8 cellular contexts compared by ENCODE assay signal in the genomic region with DNA sequence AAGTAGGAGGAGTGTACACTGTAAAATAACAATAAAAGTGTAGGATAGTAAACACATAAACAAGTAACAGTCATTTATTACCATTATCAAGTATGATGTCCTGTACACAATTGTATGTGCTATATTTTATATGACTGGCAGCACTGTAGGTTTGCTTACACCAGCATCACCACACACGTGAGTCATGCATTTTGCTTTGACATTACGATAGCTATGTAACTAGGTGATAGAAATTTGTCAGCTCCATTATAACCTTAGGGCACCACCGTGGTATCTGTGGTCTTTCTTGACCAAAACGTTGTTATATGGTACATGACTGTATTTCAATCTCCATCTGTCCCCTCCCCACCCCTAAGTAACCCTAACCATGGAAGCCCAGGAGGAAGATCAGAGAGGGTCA. TPM values are rescaled to one million over a fixed set of nuclear protein-coding genes. Genes with fewer than 3 reads are reported as not detected.
A peak's percentile ranks its signal among the peaks of the same experiment; 100 is the strongest.
DNase-seq lines count a peak whose midpoint lies in the region; ATAC-seq, FAIRE-seq and TF ChIP-seq lines count a peak whose summit lies in the region.

No MANE protein-coding gene starts in this region.

- peak overlapping the region; percentile 85 for H3K4me2 ChIP-seq in HepG2 (ENCODE audit: low read depth, low read length)

- BruUV-seq in HepG2 (replicated peaks; lab: Mats Ljungman, UMichigan), result TSS peak; percentile 81

- H3K27me3 ChIP-seq in HepG2 (ENCODE audit: control insufficient read depth in 1 of 2, insufficient read depth in 2 of 2, low read length in 2 of 2) (peaks cover 0 to 4% of the 10 kb centered on the region in 2 experiments; a peak in 1 of 5 replicates), right lobe of liver (no peaks in the 10 kb centered on the region), vagina (no peaks in the 10 kb centered on the region)

- H3K4me1 ChIP-seq in HepG2 (ENCODE audit: insufficient read depth, low read length) (peaks cover 29% of the 10 kb centered on the region), right lobe of liver (peaks cover 0 to 3% (median 0%) of the 10 kb centered on the region in 4 donors), vagina (peaks cover 32% of the 10 kb centered on the region)

- H3K4me1 Mint-ChIP-seq in activated naive CD8-positive, alpha-beta T cell treated with anti-CD3 and anti-CD28 coated beads, Interleukin-2, amount 50 U/mL, for 24 hours, result peaks cover 14% of the 10 kb centered on the region

- H3K4me3 Mint-ChIP-seq in activated naive CD8-positive, alpha-beta T cell treated with anti-CD3 and anti-CD28 coated beads, Interleukin-2, amount 50 U/mL, for 24 hours, result peak overlapping the region; percentile 88

- H3K9me3 Mint-ChIP-seq in activated naive CD8-positive, alpha-beta T cell treated with anti-CD3 and anti-CD28 coated beads, Interleukin-2, amount 50 U/mL, for 24 hours, result no peaks in the 10 kb centered on the region

- 72% methylated on average over 4 of the region's 4 CpGs for WGBS in HepG2 (ENCODE audit: low lambda C conversion rate)
- 71% methylated on average over 4 of the region's 4 CpGs for WGBS in right lobe of liver (ENCODE audit: insufficient coverage, low coverage, low lambda C conversion rate, missing lambda C conversion rate)

- peaks cover 9% of the 10 kb centered on the region for H3K27me3 Mint-ChIP-seq in activated naive CD8-positive, alpha-beta T cell treated with anti-CD3 and anti-CD28 coated beads, Interleukin-2, amount 50 U/mL, for 24 hours

- H3K27ac ChIP-seq in HepG2 (ENCODE audit: extremely low read length, insufficient read depth, low read length) (no peak overlapping the region), right lobe of liver (no peak overlapping the region), vagina (peak overlapping the region; percentile 81)

- TF ChIP-seq EP300 in HepG2 (IDR thresholded peaks at IDR 0.05; ENCODE audit: low read depth in 2 of 2, low read length in 2 of 2), result no peak
- no peak for TF ChIP-seq EP300 in HepG2 (CRISPR knock-in tag; IDR thresholded peaks at IDR 0.05; ENCODE audit: borderline replicate concordance)

- H3K9me3 ChIP-seq in HepG2 (ENCODE audit: low read length) (no peaks in the 10 kb centered on the region), right lobe of liver (no peaks in the 10 kb centered on the region), vagina (no peaks in the 10 kb centered on the region)

- no peak for TF ChIP-seq RAD21 in HepG2 (CRISPR knock-in tag; IDR thresholded peaks at IDR 0.05)

- H3K27ac Mint-ChIP-seq in activated naive CD8-positive, alpha-beta T cell treated with anti-CD3 and anti-CD28 coated beads, Interleukin-2, amount 50 U/mL, for 24 hours, result peak overlapping the region; percentile 84

- no peaks in the 10 kb centered on the region for H3K36me3 Mint-ChIP-seq in activated naive CD8-positive, alpha-beta T cell treated with anti-CD3 and anti-CD28 coated beads, Interleukin-2, amount 50 U/mL, for 24 hours (ENCODE audit: low read depth)

- H4K20me1 ChIP-seq in HepG2 (ENCODE audit: insufficient read depth, low read length), result no peaks in the 10 kb centered on the region

- peak overlapping the region in 2 of 3 experiments; percentile 78 to 95; a peak in 2 of 6 replicates for H3K4me3 ChIP-seq in HepG2 (replicated peaks in 1 of 3; ENCODE audit: insufficient read depth in 1 of 3, low read depth in 2 of 3, low read length in 3 of 3)
- no peak overlapping the region for H3K4me3 ChIP-seq in right lobe of liver
- H3K4me3 ChIP-seq in vagina, result peak overlapping the region; percentile 69 to 86

- H3K36me3 ChIP-seq in HepG2 (replicated peaks in 1 of 2; ENCODE audit: control insufficient read depth in 1 of 2, insufficient read depth in 2 of 2, low read length in 2 of 2) (no peaks in the 10 kb centered on the region), right lobe of liver (peaks cover 0 to 2% (median 0%) of the 10 kb centered on the region in 4 donors), vagina (peaks cover 0 to 3% of the 10 kb centered on the region in 2 donors)

- no peak for ATAC-seq in HepG2
- no peak for ATAC-seq in right lobe of liver
- peak; percentile 55 for ATAC-seq in activated naive CD8-positive, alpha-beta T cell treated with anti-CD3 and anti-CD28 coated beads, Interleukin-2, amount 50 U/mL, for 24 hours

- TF ChIP-seq CTCF in HepG2 (CRISPR knock-in tag; IDR thresholded peaks at IDR 0.05) (no peak), right lobe of liver (IDR thresholded peaks at IDR 0.05) (no peak), vagina (IDR thresholded peaks at IDR 0.05) (no peak)

- intact Hi-C loops in HepG2 (cut with micrococcal nuclease; ENCODE audit: unreplicated experiment) (no loop called here), right lobe of liver (cut with DNase I) (no loop called here), vagina (cut with DNase I) (no loop called here), head of caudate nucleus (cut with DNase I) (loop anchor here (10.0 kb wide), 1 partner anchor 72 kb away; no protein-coding TSS in a partner anchor)

- H3K9ac ChIP-seq in HepG2 (ENCODE audit: insufficient read depth, low read depth, low read length), result peak overlapping the region; percentile 77; the same call in 1 of the 2 replicates

- no peak for TF ChIP-seq POLR2A in HepG2 (IDR thresholded peaks at IDR 0.05; ENCODE audit: insufficient read depth in 1 of 2, low read depth in 2 of 2, low read length in 2 of 2)
- no peak for TF ChIP-seq POLR2A in right lobe of liver (IDR thresholded peaks at IDR 0.05)
- TF ChIP-seq POLR2A in vagina (IDR thresholded peaks at IDR 0.05), result no peak

- H2AFZ ChIP-seq in HepG2 (ENCODE audit: low read length), result no peak overlapping the region

- POLR2A ChIA-PET in HepG2 (lab: Yijun Ruan, JAX), result no interaction called here

- no peak for FAIRE-seq in HepG2 (lab: Jason Lieb, UNC)

- DNase-seq in HepG2 (ENCODE audit: low spot score), result no peak
- no peak for DNase-seq in right lobe of liver
- peak; percentile 10 for DNase-seq in activated naive CD8-positive, alpha-beta T cell treated with anti-CD3 and anti-CD28 coated beads, Interleukin-2, amount 50 U/mL, for 24 hours
- peak; percentile 62 for DNase-seq in kidney tubule cell (ENCODE audit: low spot score)
- no peak for DNase-seq in vagina (ENCODE audit: extremely low spot score in 2 of 2)
- DNase-seq in head of caudate nucleus, result no peak
- no peak for DNase-seq in NCI-H187 treated with DMSO at 0.1 percent for 48 hours (lab: John Stamatoyannopoulos, UW)
- DNase-seq in GM19240 (ENCODE audit: insufficient read length, low spot score), result no peak

- H3K79me2 ChIP-seq in HepG2 (ENCODE audit: insufficient read depth, low read length), result no peaks in the 10 kb centered on the region

- in situ Hi-C loops in HepG2 (cut with HindIII; ENCODE audit: extremely low pct_ligation_motif_present, low pct_unique_long_range_greater_than_20kb), result no loop called here

- CTCF ChIA-PET in HepG2 (lab: Yijun Ruan, JAX; ENCODE audit: low intra/inter-chr PET ratio, low total read pairs), result no interaction called here

RNA-seq across cellular contexts. Expression of gene DNAL4, which starts 1.1 kb away (rescaled TPM):
- total RNA-seq in HepG2 (2016; rRNA removed; fragmentation: Illumina TruSeq; extraction: Trizol) (8.0 and 8.8 TPM in 2 replicates), right lobe of liver (1 to 10 TPM; 2.0 to 6.2 (median 5.1) TPM), vagina (14.7 TPM)
- total RNA-seq in HepG2 (2016; cell fraction: cytosol; rRNA removed; fragmentation: Illumina TruSeq; extraction: Trizol; ENCODE audit: low read depth), result 8.4 and 10.6 TPM in 2 replicates
- 7.8 and 8.3 TPM in 2 replicates for total RNA-seq in HepG2 (2016; cell fraction: insoluble cytoplasmic fraction; rRNA removed; fragmentation: Illumina TruSeq; extraction: Trizol)
- 15.9 and 18.1 TPM in 2 replicates for total RNA-seq in HepG2 (2016; cell fraction: membrane; rRNA removed; fragmentation: Illumina TruSeq; extraction: Trizol)
- 3.2 and 3.8 TPM in 2 replicates for total RNA-seq in HepG2 (2016; cell fraction: nucleus; rRNA removed; fragmentation: Illumina TruSeq; extraction: Trizol)
- 9.0 and 10.7 TPM in 2 replicates for polyA plus RNA-seq in HepG2 (2011; rRNA removed)
- 11.6 and 14.0 TPM in 2 replicates for polyA plus RNA-seq in HepG2 (2011; cell fraction: cytosol; rRNA removed)
- 6.6 and 8.0 TPM in 2 replicates for polyA plus RNA-seq in HepG2 (2011; cell fraction: nucleus; rRNA removed)
- 4.6 and 5.9 TPM in 2 replicates for polyA plus RNA-seq in HepG2 (2012)
- 10.5 and 11.9 TPM in 2 replicates for polyA plus RNA-seq in HepG2 (2016; cell fraction: cytosol; fragmentation: Illumina TruSeq; extraction: Trizol; ENCODE audit: low read depth)
- 7.7 and 9.2 TPM in 2 replicates for polyA plus RNA-seq in HepG2 (2016; cell fraction: insoluble cytoplasmic fraction; fragmentation: Illumina TruSeq; extraction: Trizol; ENCODE audit: low read depth)
- 13.7 and 14.4 TPM in 2 replicates for polyA plus RNA-seq in HepG2 (2016; cell fraction: membrane; fragmentation: Illumina TruSeq; extraction: Trizol; ENCODE audit: low read depth)
- polyA plus RNA-seq in HepG2 (2016; cell fraction: nucleus; fragmentation: Illumina TruSeq; extraction: Trizol; ENCODE audit: insufficient read depth, low read depth), result 5.5 and 8.1 TPM in 2 replicates
- polyA minus RNA-seq in HepG2 (2011; rRNA and poly(A)+ RNA removed; ENCODE audit: low replicate concordance), result 6.9 and 10.7 TPM in 2 replicates
- polyA minus RNA-seq in HepG2 (2011; cell fraction: cytosol; rRNA and poly(A)+ RNA removed), result 1.5 and 2.4 TPM in 2 replicates
- 1.0 and 1.5 TPM in 2 replicates for polyA minus RNA-seq in HepG2 (2011; cell fraction: nucleus; rRNA and poly(A)+ RNA removed)

RNA-seq across cellular contexts. Expression of gene SUN2, which starts 37.0 kb away (rescaled TPM):
- total RNA-seq in HepG2 (2016; rRNA removed; fragmentation: Illumina TruSeq; extraction: Trizol) (18.2 and 45.6 TPM in 2 replicates), right lobe of liver (100 to 1,000 TPM; 104 to 174 (median 144) TPM), vagina (258 TPM)
- total RNA-seq in HepG2 (2016; cell fraction: cytosol; rRNA removed; fragmentation: Illumina TruSeq; extraction: Trizol; ENCODE audit: low read depth), result 7.7 and 8.7 TPM in 2 replicates
- total RNA-seq in HepG2 (2016; cell fraction: insoluble cytoplasmic fraction; rRNA removed; fragmentation: Illumina TruSeq; extraction: Trizol), result 15.8 and 46.5 TPM in 2 replicates
- total RNA-seq in HepG2 (2016; cell fraction: membrane; rRNA removed; fragmentation: Illumina TruSeq; extraction: Trizol), result 8.0 and 10.1 TPM in 2 replicates
- total RNA-seq in HepG2 (2016; cell fraction: nucleus; rRNA removed; fragmentation: Illumina TruSeq; extraction: Trizol), result 45.0 and 55.0 TPM in 2 replicates
- 56.6 and 94.4 TPM in 2 replicates for polyA plus RNA-seq in HepG2 (2011; rRNA removed)
- polyA plus RNA-seq in HepG2 (2011; cell fraction: cytosol; rRNA removed), result 56.4 and 70.2 TPM in 2 replicates
- polyA plus RNA-seq in HepG2 (2011; cell fraction: nucleus; rRNA removed), result 131 and 136 TPM in 2 replicates
- 54.3 and 62.5 TPM in 2 replicates for polyA plus RNA-seq in HepG2 (2012)
- polyA plus RNA-seq in HepG2 (2016; cell fraction: cytosol; fragmentation: Illumina TruSeq; extraction: Trizol; ENCODE audit: low read depth), result 1.7 and 2.0 TPM in 2 replicates
- 13.1 and 15.6 TPM in 2 replicates for polyA plus RNA-seq in HepG2 (2016; cell fraction: insoluble cytoplasmic fraction; fragmentation: Illumina TruSeq; extraction: Trizol; ENCODE audit: low read depth)
- polyA plus RNA-seq in HepG2 (2016; cell fraction: membrane; fragmentation: Illumina TruSeq; extraction: Trizol; ENCODE audit: low read depth), result 2.6 and 3.3 TPM in 2 replicates
- 64.6 and 66.8 TPM in 2 replicates for polyA plus RNA-seq in HepG2 (2016; cell fraction: nucleus; fragmentation: Illumina TruSeq; extraction: Trizol; ENCODE audit: insufficient read depth, low read depth)
- polyA minus RNA-seq in HepG2 (2011; rRNA and poly(A)+ RNA removed; ENCODE audit: low replicate concordance), result 70.8 and 210 TPM in 2 replicates
- polyA minus RNA-seq in HepG2 (2011; cell fraction: cytosol; rRNA and poly(A)+ RNA removed), result 64.5 and 71.6 TPM in 2 replicates
- 46.5 and 51.3 TPM in 2 replicates for polyA minus RNA-seq in HepG2 (2011; cell fraction: nucleus; rRNA and poly(A)+ RNA removed)

RNA-seq across cellular contexts. Expression of gene NPTXR, which starts 51.0 kb away (rescaled TPM):
- total RNA-seq in HepG2 (2016; rRNA removed; fragmentation: Illumina TruSeq; extraction: Trizol) (2.5 and 2.6 TPM in 2 replicates), right lobe of liver (under 1 TPM; 0.18 to 0.68 (median 0.28) TPM), vagina (9.3 TPM)
- 0.44 and 0.51 TPM in 2 replicates for total RNA-seq in HepG2 (2016; cell fraction: cytosol; rRNA removed; fragmentation: Illumina TruSeq; extraction: Trizol; ENCODE audit: low read depth)
- 2.1 and 2.5 TPM in 2 replicates for total RNA-seq in HepG2 (2016; cell fraction: insoluble cytoplasmic fraction; rRNA removed; fragmentation: Illumina TruSeq; extraction: Trizol)
- 2.4 TPM in 2 replicates for total RNA-seq in HepG2 (2016; cell fraction: membrane; rRNA removed; fragmentation: Illumina TruSeq; extraction: Trizol)
- total RNA-seq in HepG2 (2016; cell fraction: nucleus; rRNA removed; fragmentation: Illumina TruSeq; extraction: Trizol), result 5.7 and 7.1 TPM in 2 replicates
- 4.8 and 6.7 TPM in 2 replicates for polyA plus RNA-seq in HepG2 (2011; rRNA removed)
- polyA plus RNA-seq in HepG2 (2011; cell fraction: cytosol; rRNA removed), result 4.4 and 4.7 TPM in 2 replicates
- polyA plus RNA-seq in HepG2 (2011; cell fraction: nucleus; rRNA removed), result 7.5 and 8.6 TPM in 2 replicates
- 13.2 and 13.3 TPM in 2 replicates for polyA plus RNA-seq in HepG2 (2012)
- polyA plus RNA-seq in HepG2 (2016; cell fraction: cytosol; fragmentation: Illumina TruSeq; extraction: Trizol; ENCODE audit: low read depth), result 0.61 and 0.71 TPM in 2 replicates
- polyA plus RNA-seq in HepG2 (2016; cell fraction: insoluble cytoplasmic fraction; fragmentation: Illumina TruSeq; extraction: Trizol; ENCODE audit: low read depth), result 3.2 and 4.5 TPM in 2 replicates
- polyA plus RNA-seq in HepG2 (2016; cell fraction: membrane; fragmentation: Illumina TruSeq; extraction: Trizol; ENCODE audit: low read depth), result 1.6 and 1.8 TPM in 2 replicates
- polyA plus RNA-seq in HepG2 (2016; cell fraction: nucleus; fragmentation: Illumina TruSeq; extraction: Trizol; ENCODE audit: insufficient read depth, low read depth), result 13.4 and 14.4 TPM in 2 replicates
- polyA minus RNA-seq in HepG2 (2011; rRNA and poly(A)+ RNA removed; ENCODE audit: low replicate concordance), result 2.5 and 11.6 TPM in 2 replicates
- polyA minus RNA-seq in HepG2 (2011; cell fraction: cytosol; rRNA and poly(A)+ RNA removed), result 6.9 and 7.3 TPM in 2 replicates
- polyA minus RNA-seq in HepG2 (2011; cell fraction: nucleus; rRNA and poly(A)+ RNA removed), result 2.4 and 3.4 TPM in 2 replicates

Comparison
In these comparisons a context has a peak if more than half of its experiments do, and no peak if none do; other contexts are left out.
1. H3K4me3 ChIP-seq: peak in HepG2 (2 of 3) and vagina (2 of 2); none in right lobe of liver (0 of 3).
2. DNase-seq: peak in activated naive CD8-positive, alpha-beta T cell treated with anti-CD3 and anti-CD28 coated beads, Interleukin-2, amount 50 U/mL, for 24 hours (single experiment) and kidney tubule cell (single experiment); none in HepG2 (single experiment), right lobe of liver (0 of 3), vagina (0 of 2), head of caudate nucleus (0 of 42), NCI-H187 treated with DMSO at 0.1 percent for 48 hours (single experiment) and GM19240 (single experiment).